8 cellular contexts compared by ENCODE assay signal in the genomic region with DNA sequence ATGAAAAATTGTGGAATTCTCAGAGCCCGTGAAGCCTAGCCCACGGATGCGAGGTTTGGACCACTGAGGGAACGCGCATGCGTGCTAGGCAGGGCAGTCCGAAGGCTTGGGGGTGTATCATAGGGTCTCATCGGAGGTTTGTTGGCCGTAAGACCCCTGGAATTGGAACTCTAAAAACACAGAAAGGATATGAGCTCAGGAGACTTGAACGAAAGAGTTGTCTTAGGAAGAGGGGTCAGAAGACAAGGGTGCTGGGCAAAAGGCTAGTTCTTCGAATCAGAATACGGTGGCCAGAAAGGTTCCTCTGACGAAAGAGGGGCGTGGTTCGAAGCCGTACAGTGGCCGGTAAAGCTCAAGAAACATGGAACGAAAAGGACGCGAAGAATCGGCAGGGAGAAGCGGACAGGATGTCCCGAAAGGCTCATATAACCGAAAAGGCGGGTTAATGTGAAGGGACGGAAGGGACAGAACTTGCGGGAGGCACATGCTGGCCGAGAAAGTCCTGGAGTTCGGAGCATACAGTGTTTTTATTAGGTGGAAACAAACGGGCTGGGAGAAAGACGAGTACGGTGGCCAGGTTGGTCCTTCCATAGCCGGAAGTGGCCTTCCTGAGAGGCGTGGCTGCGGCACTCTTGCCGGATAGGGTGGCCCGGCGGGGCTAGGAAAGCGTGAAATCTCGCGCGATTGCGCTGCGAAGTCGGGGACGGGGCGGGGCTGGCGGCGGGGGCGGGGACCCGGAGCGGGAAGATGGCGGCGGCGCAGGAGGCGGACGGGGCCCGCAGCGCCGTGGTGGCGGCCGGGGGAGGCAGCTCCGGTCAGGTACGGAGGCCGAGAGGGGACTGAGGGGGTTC. TPM values are rescaled to one million over a fixed set of nuclear protein-coding genes. Genes with fewer than 3 reads are reported as not detected.
DNase-seq lines count a peak whose midpoint lies in the region; ATAC-seq and TF ChIP-seq lines count a peak whose summit lies in the region.

Gene CLPTM1, plus strand, starts transcription at position 732 of the 851 bp plus-strand sequence. Its CDS starts 16 bp downstream, at position 748.

- no peaks in the 10 kb centered on the region for H3K27me3 ChIP-seq in Caco-2 (replicated peaks; ENCODE audit: control insufficient read depth, insufficient read depth, low read length)

- POLR2A ChIA-PET in Caco-2 (lab: Charles Lee) = interaction anchor here (0.6 to 1.0 kb wide), 8 partner anchors 20 to 343 kb away, joined by 3 to 35 read pairs (median 3); partner anchors contain the start of gene CLASRP

- H3K4me3 Mint-ChIP-seq in Caco-2 (ENCODE audit: unreplicated experiment) (peak within 1 kb of the TSS; percentile 99), memory B cell (peak within 1 kb of the TSS; percentile 93)
- H3K4me3 Mint-ChIP-seq in effector memory CD8-positive, alpha-beta T cell = peak within 1 kb of the TSS; percentile 94 to 97

- H3K9me3 ChIP-seq in Caco-2 = no peaks in the 10 kb centered on the region

- H3K27me3 Mint-ChIP-seq in Caco-2 (ENCODE audit: insufficient read depth, unreplicated experiment) = no peaks in the 10 kb centered on the region
- no peaks in the 10 kb centered on the region for H3K27me3 Mint-ChIP-seq in effector memory CD8-positive, alpha-beta T cell
- no peaks in the 10 kb centered on the region for H3K27me3 Mint-ChIP-seq in memory B cell

- peak within 1 kb of the TSS; percentile 93 for H3K4me3 ChIP-seq in Caco-2 (ENCODE audit: low read depth, low read length)

- CTCF ChIA-PET in Caco-2 (lab: Charles Lee) = interaction anchor here (1.0 kb wide), 2 partner anchors 49 to 51 kb away, joined by 3 read pairs; partner anchors contain the start of gene APOE

- DNase-seq in Caco-2 (peak; percentile 97 to 98), HUDEP-2 (lab: John Stamatoyannopoulos, UW; ENCODE audit: unreplicated experiment in 76 of 76) (peak; percentile 66 to 99 (median 97)), NOMO-1 treated with dmso at 0.1 percent for 144 hours (lab: John Stamatoyannopoulos, UW; ENCODE audit: unreplicated experiment) (peak; percentile 95), memory B cell (ENCODE audit: low spot score in 2 of 2) (peak; percentile 89 to 90)
- peak; percentile 89 to 95 (median 91) for DNase-seq in activated CD8-positive, alpha-beta memory T cell treated with anti-CD3 and anti-CD28 coated beads for 48 hours (ENCODE audit: low read depth in 2 of 3, low spot score in 2 of 3)
- peak; percentile 92 to 93 (median 92) for DNase-seq in effector memory CD8-positive, alpha-beta T cell
- DNase-seq in stimulated activated CD8-positive, alpha-beta memory T cell treated with anti-CD3 and anti-CD28 coated beads, Interleukin-12 subunit alpha, Interleukin-12 subunit beta, amount 100 ng/mL, for 1 hour (ENCODE audit: low read depth) = peak; percentile 94

- peaks cover 13% of the 10 kb centered on the region for H3K4me1 ChIP-seq in Caco-2

- H3K27ac Mint-ChIP-seq in Caco-2 (ENCODE audit: unreplicated experiment) (peak within 1 kb of the TSS; percentile 98), memory B cell (peak within 1 kb of the TSS; percentile 94)
- peak within 1 kb of the TSS; percentile 93 to 94 for H3K27ac Mint-ChIP-seq in effector memory CD8-positive, alpha-beta T cell

- H3K36me3 Mint-ChIP-seq in Caco-2 (ENCODE audit: insufficient read depth, unreplicated experiment) (peaks cover 23% of the 10 kb centered on the region), memory B cell (no peaks in the 10 kb centered on the region)
- H3K36me3 Mint-ChIP-seq in effector memory CD8-positive, alpha-beta T cell (ENCODE audit: insufficient read depth) = peaks cover 16% of the 10 kb centered on the region

- TF ChIP-seq CTCF in Caco-2 (IDR thresholded peaks at IDR 0.05; ENCODE audit: insufficient read depth in 1 of 2, low read depth in 1 of 2, low read length in 1 of 2, severe bottlenecking in 1 of 2, unreplicated experiment in 1 of 2) = no peak

- H3K9me3 Mint-ChIP-seq in Caco-2 (ENCODE audit: unreplicated experiment) = no peaks in the 10 kb centered on the region
- H3K9me3 Mint-ChIP-seq in effector memory CD8-positive, alpha-beta T cell = no peaks in the 10 kb centered on the region
- no peaks in the 10 kb centered on the region for H3K9me3 Mint-ChIP-seq in memory B cell

- BruUV-seq in Caco-2 (replicated peaks; lab: Mats Ljungman, UMichigan) = TSS peak; percentile 95

- H3K4me1 Mint-ChIP-seq in Caco-2 (ENCODE audit: low read depth, unreplicated experiment) = peaks cover 16% of the 10 kb centered on the region
- peaks cover 39 to 46% of the 10 kb centered on the region in 2 donors for H3K4me1 Mint-ChIP-seq in effector memory CD8-positive, alpha-beta T cell (ENCODE audit: low read depth in 2 of 2)
- peaks cover 30% of the 10 kb centered on the region for H3K4me1 Mint-ChIP-seq in memory B cell

- intact Hi-C loops in Caco-2 (cut with micrococcal nuclease; ENCODE audit: unreplicated experiment) = loop anchor here (1.0 to 5.0 kb wide), 3 partner anchors 48 to 108 kb away; partner anchors contain the start of gene NECTIN2

- ATAC-seq in GM21390 (IDR thresholded peaks at IDR 0.05; ENCODE audit: unreplicated experiment) = peak; percentile 73
- peak; percentile 93 for ATAC-seq in effector memory CD8-positive, alpha-beta T cell (replicated peaks)
- peak; percentile 90 for ATAC-seq in memory B cell (ENCODE audit: low read depth)

- no peaks in the 10 kb centered on the region; the same call in 1 of the 2 replicates for H3K36me3 ChIP-seq in Caco-2 (ENCODE audit: control insufficient read depth, insufficient read depth, low read length)

RNA-seq across cellular contexts. Expression of gene CLPTM1, which starts in this region (rescaled TPM):
- 144 and 159 TPM in 2 replicates for total RNA-seq in Caco-2 (2022)

Comparison
In these comparisons a context has a peak if more than half of its experiments do, and no peak if none do; other contexts are left out.
1. Peak in every context shown above with its lines: DNase-seq, ATAC-seq and H3K4me3 ChIP-seq.